Comparison of ENCODE assay signal across 14 cellular contexts in genomic region chr1:172442404-172442803, GRCh38. TPM values are rescaled to one million over a fixed set of nuclear protein-coding genes. Genes with fewer than 3 reads are reported as not detected.
DNase-seq lines count a peak whose midpoint lies in the region; ATAC-seq, FAIRE-seq and TF ChIP-seq lines count a peak whose summit lies in the region.
"Had no signal": no experiment of that assay in that cellular context is flagged by ENCODE, and none has a peak within 500 bp of the region (broad histone marks: within the 10 kb centered on the region; RNA-seq: fewer than 3 reads in every experiment).

No MANE protein-coding gene starts in this region.

- H3K27ac ChIP-seq in CD4-positive, CD25-positive, alpha-beta regulatory T cell (ENCODE audit: insufficient read depth, low read length, poor library complexity, severe bottlenecking) = no peak overlapping the region
- no peak overlapping the region for H3K27ac ChIP-seq in HUES48 (ENCODE audit: low read depth, low read length)
- no peak overlapping the region for H3K27ac ChIP-seq in GM12878 (ENCODE audit: control insufficient read depth, insufficient read depth)
- H3K27ac ChIP-seq in naive thymus-derived CD4-positive, alpha-beta T cell (ENCODE audit: low read depth, low read length) = peak overlapping the region; percentile 83
- H3K27ac ChIP-seq: VCaP had no signal

- intact Hi-C loops in GM12878 (cut with micrococcal nuclease; ENCODE audit: unreplicated experiment) = no loop called here
- intact Hi-C loops in naive thymus-derived CD4-positive, alpha-beta T cell (cut with micrococcal nuclease) = loop anchor here (5.0 to 10.0 kb wide), 5 partner anchors 600 to 1425 kb away; partner anchors contain the start of genes PRRC2C (in 2 of the 2), DNM3 (in 1 of the 2), GAS5 (in 1 of the 2) and KLHL20 (in 1 of the 2)
- intact Hi-C loops in lower leg skin (cut with DNase I; ENCODE audit: low total_unique reads) = loop anchor here (10.0 kb wide), 1 partner anchor 92 kb away; the partner anchor contains the start of gene SUCO

- no peaks in the 10 kb centered on the region for H3K9me3 ChIP-seq in CD4-positive, CD25-positive, alpha-beta regulatory T cell (ENCODE audit: control insufficient read depth in 2 of 2, low read length in 2 of 2)
- H3K9me3 ChIP-seq in HUES48 (ENCODE audit: control insufficient read depth, insufficient read depth, low read length) = no peaks in the 10 kb centered on the region
- no peaks in the 10 kb centered on the region; the same call in 1 of the 3 replicates for H3K9me3 ChIP-seq in GM12878 (replicated peaks; ENCODE audit: control insufficient read depth, insufficient read depth, low read length)
- no peaks in the 10 kb centered on the region for H3K9me3 ChIP-seq in naive thymus-derived CD4-positive, alpha-beta T cell (ENCODE audit: control insufficient read depth in 2 of 3, low read length in 3 of 3)

- FAIRE-seq in GM12878 (lab: Jason Lieb, UNC) = peak; percentile 52
- FAIRE-seq: GM12892 had no signal

- H3K9me3 Mint-ChIP-seq in CD4-positive, CD25-positive, alpha-beta regulatory T cell = peaks cover 0 to 3% (median 2%) of the 10 kb centered on the region in 7 donors
- H3K9me3 Mint-ChIP-seq in naive thymus-derived CD4-positive, alpha-beta T cell = no peaks in the 10 kb centered on the region

- H3K4me2 ChIP-seq in GM12878 (ENCODE audit: control insufficient read depth, insufficient read depth) = peak overlapping the region; percentile 82

- H3K4me3 ChIP-seq in CD4-positive, CD25-positive, alpha-beta regulatory T cell (ENCODE audit: low read depth, low read length) = peak overlapping the region; percentile 89
- H3K4me3 ChIP-seq in HUES48 (ENCODE audit: low read depth, low read length) = peak overlapping the region; percentile 89; the same call in 1 of the 2 replicates
- peak overlapping the region; percentile 94 for H3K4me3 ChIP-seq in GM12878
- peak overlapping the region; percentile 72 for H3K4me3 ChIP-seq in naive thymus-derived CD4-positive, alpha-beta T cell (ENCODE audit: low read length)
- no peak overlapping the region for H3K4me3 ChIP-seq in lower leg skin (ENCODE audit: low read depth, poor library complexity, severe bottlenecking)

- H3K4me1 ChIP-seq in CD4-positive, CD25-positive, alpha-beta regulatory T cell (ENCODE audit: control insufficient read depth, insufficient read depth, low read length, poor library complexity, severe bottlenecking) = peaks cover 24% of the 10 kb centered on the region
- no peaks in the 10 kb centered on the region for H3K4me1 ChIP-seq in HUES48 (ENCODE audit: control insufficient read depth, insufficient read depth, low read length)
- no peaks in the 10 kb centered on the region for H3K4me1 ChIP-seq in GM12878 (ENCODE audit: control insufficient read depth, insufficient read depth, low read length)
- H3K4me1 ChIP-seq in naive thymus-derived CD4-positive, alpha-beta T cell (ENCODE audit: control insufficient read depth in 2 of 2, insufficient read depth in 2 of 2, low read length in 2 of 2) = peaks cover 15 to 25% of the 10 kb centered on the region in 2 donors

- H3K27ac Mint-ChIP-seq in CD4-positive, CD25-positive, alpha-beta regulatory T cell = peak overlapping the region in 2 of 3 donors; percentile 85 to 92
- H3K27ac Mint-ChIP-seq in naive thymus-derived CD4-positive, alpha-beta T cell = peak overlapping the region in 8 of 9 donors; percentile 25 to 97 (median 91)

- H3K9ac ChIP-seq in HUES48 (ENCODE audit: low read depth, low read length) (no peak overlapping the region), GM12878 (ENCODE audit: control insufficient read depth, insufficient read depth, low read length) (no peak overlapping the region)

- no peaks in the 10 kb centered on the region for H4K20me1 ChIP-seq in GM12878 (ENCODE audit: control insufficient read depth, insufficient read depth)

- no peak for TF ChIP-seq EP300 in GM12878 (IDR thresholded peaks at IDR 0.05; ENCODE audit: borderline replicate concordance in 1 of 2, control insufficient read depth in 1 of 2, low read depth in 2 of 2, low read length in 2 of 2)

- H3K4me1 Mint-ChIP-seq in CD4-positive, CD25-positive, alpha-beta regulatory T cell = peaks cover 38 to 65% (median 50%) of the 10 kb centered on the region in 4 donors
- H3K4me1 Mint-ChIP-seq in naive thymus-derived CD4-positive, alpha-beta T cell = peaks cover 27 to 60% (median 51%) of the 10 kb centered on the region in 7 donors

- peaks cover 9% of the 10 kb centered on the region for H3K36me3 ChIP-seq in CD4-positive, CD25-positive, alpha-beta regulatory T cell (ENCODE audit: control insufficient read depth, insufficient read depth, low read length)
- peaks cover 9% of the 10 kb centered on the region for H3K36me3 ChIP-seq in HUES48 (ENCODE audit: control insufficient read depth, insufficient read depth, low read length)
- H3K36me3 ChIP-seq in GM12878 (ENCODE audit: control insufficient read depth in 2 of 2, insufficient read depth in 2 of 2, low read length in 1 of 2) = 0 out of 4 replicates have a peak, but pooled peaks cover 0 to 3% of the 10 kb centered on the region in 2 experiments
- peaks cover 0 to 13% (median 0%) of the 10 kb centered on the region in 3 experiments for H3K36me3 ChIP-seq in naive thymus-derived CD4-positive, alpha-beta T cell (ENCODE audit: control insufficient read depth in 2 of 3, insufficient read depth in 3 of 3, low read length in 3 of 3)

- no peaks in the 10 kb centered on the region for H3K27me3 Mint-ChIP-seq in CD4-positive, CD25-positive, alpha-beta regulatory T cell
- H3K27me3 Mint-ChIP-seq in naive thymus-derived CD4-positive, alpha-beta T cell = no peaks in the 10 kb centered on the region

- SMC1A ChIA-PET in GM12878 (lab: Charles Lee; ENCODE audit: uncharacterized antibody, unreplicated experiment) = interaction anchor here (1.1 to 2.5 kb wide), 8 partner anchors 13 to 440 kb away, joined by 4 to 18 read pairs (median 6); no protein-coding TSS in a partner anchor

- BruUV-seq in GM12878 (replicated peaks; lab: Mats Ljungman, UMichigan) = no TSS peak

- POLR2A ChIA-PET in GM12878 (lab: Charles Lee) = no interaction called here
- POLR2A ChIA-PET in naive thymus-derived CD4-positive, alpha-beta T cell (lab: Charles Lee) = interaction anchor here (1.2 to 6.0 kb wide), 4 partner anchors 10 to 440 kb away, joined by 3 to 85 read pairs (median 14); no protein-coding TSS in a partner anchor

- peaks cover 24% of the 10 kb centered on the region for H3K79me2 ChIP-seq in GM12878 (ENCODE audit: control insufficient read depth, insufficient read depth, low read length)

- in situ Hi-C loops in GM12878 (cut with MboI) = loop anchor here (25.0 kb wide), 1 partner anchor 655 kb away; the partner anchor contains the start of gene METTL13

- WGBS in GM12878 (ENCODE audit: insufficient coverage, insufficient replicate concordance, low lambda C conversion rate, missing lambda C conversion rate) = 97% methylated on average over 6 of the region's 6 CpGs
- WGBS in lower leg skin, 2 donors = 94 to 99% methylated on average over 6 of the region's 6 CpGs

- peaks cover 25% of the 10 kb centered on the region for H3K36me3 Mint-ChIP-seq in CD4-positive, CD25-positive, alpha-beta regulatory T cell
- peaks cover 13 to 36% (median 32%) of the 10 kb centered on the region in 5 donors for H3K36me3 Mint-ChIP-seq in naive thymus-derived CD4-positive, alpha-beta T cell

- no peak for TF ChIP-seq CTCF in GM12878 (IDR thresholded peaks at IDR 0.05 in 2 of 3, conservative IDR thresholded peaks at IDR 0.05 in 1 of 3; ENCODE audit: control insufficient read depth in 2 of 3, extremely low read depth in 1 of 3, insufficient read depth in 1 of 3, low read depth in 3 of 3, low read length in 3 of 3)
- no peak for TF ChIP-seq CTCF in lower leg skin (IDR thresholded peaks at IDR 0.05)

- no peak for ATAC-seq in CD4-positive, CD25-positive, alpha-beta regulatory T cell (ENCODE audit: low read depth in 2 of 2)
- ATAC-seq in GM12878 = no peak
- ATAC-seq in naive thymus-derived CD4-positive, alpha-beta T cell = no peak
- ATAC-seq in HG02642 (IDR thresholded peaks at IDR 0.05; ENCODE audit: poor library complexity, unreplicated experiment) = no peak

- no peak overlapping the region for H2AFZ ChIP-seq in GM12878 (ENCODE audit: control insufficient read depth, low read depth, low read length)

- no peak for DNase-seq in CD4-positive, CD25-positive, alpha-beta regulatory T cell
- DNase-seq in GM12878 (ENCODE audit: low read depth, low spot score) (no peak), lower leg skin (ENCODE audit: low spot score in 2 of 2) (no peak), AG08395 (ENCODE audit: low spot score) (no peak)
- DNase-seq in naive thymus-derived CD4-positive, alpha-beta T cell = no peak
- DNase-seq in NK-92 treated with Interleukin-12 subunit alpha and Interleukin-12 subunit beta, amount 100 ng/mL, for 24 hours (lab: John Stamatoyannopoulos, UW) = no peak
- DNase-seq: glutamatergic neuron; mesendoderm; stimulated activated CD4-positive, alpha-beta T cell treated with anti-CD3 and anti-CD28 coated beads, Interleukin-12 subunit alpha, Interleukin-12 subunit beta, amount 100 ng/mL, for 4 hours; stimulated activated CD8-positive, alpha-beta memory T cell treated with anti-CD3 and anti-CD28 coated beads, Interleukin-4, amount 100 ng/mL, for 48 hours had no signal

- no peaks in the 10 kb centered on the region for H3K27me3 ChIP-seq in CD4-positive, CD25-positive, alpha-beta regulatory T cell (ENCODE audit: control insufficient read depth, insufficient read depth, low read length)
- H3K27me3 ChIP-seq in HUES48 (ENCODE audit: control insufficient read depth, insufficient read depth, low read length) (no peaks in the 10 kb centered on the region), GM12878 (replicated peaks in 1 of 2; ENCODE audit: control insufficient read depth in 2 of 2, insufficient read depth in 2 of 2, low read length in 1 of 2) (no peaks in the 10 kb centered on the region)
- no peaks in the 10 kb centered on the region for H3K27me3 ChIP-seq in naive thymus-derived CD4-positive, alpha-beta T cell (ENCODE audit: control insufficient read depth in 2 of 2, insufficient read depth in 2 of 2, low read length in 2 of 2)

- CTCF ChIA-PET in GM12878 (lab: Yijun Ruan, JAX) = interaction anchor here (0.9 to 7.8 kb wide), 12 partner anchors 8 to 457 kb away, joined by 3 to 91 read pairs (median 5); no protein-coding TSS in a partner anchor
- CTCF ChIA-PET in naive thymus-derived CD4-positive, alpha-beta T cell (lab: Charles Lee) = interaction anchor here (1.0 to 6.9 kb wide), 4 partner anchors 7 to 285 kb away, joined by 3 to 120 read pairs (median 4); no protein-coding TSS in a partner anchor

- RAD21 ChIA-PET in GM12878 (lab: Charles Lee; ENCODE audit: unreplicated experiment) = interaction anchor here (1.0 to 2.3 kb wide), 3 partner anchors 52 to 353 kb away, joined by 3 to 16 read pairs (median 3); no protein-coding TSS in a partner anchor

- peak overlapping the region; percentile 89 to 98 (median 97) for H3K4me3 Mint-ChIP-seq in CD4-positive, CD25-positive, alpha-beta regulatory T cell
- peak overlapping the region; percentile 53 to 97 (median 88) for H3K4me3 Mint-ChIP-seq in naive thymus-derived CD4-positive, alpha-beta T cell

- no peak for TF ChIP-seq POLR2A in GM12878 (IDR thresholded peaks at IDR 0.05; ENCODE audit: low read depth, low read length)
- TF ChIP-seq POLR2A in lower leg skin (IDR thresholded peaks at IDR 0.05) = no peak

- no peak for TF ChIP-seq RAD21 in GM12878 (IDR thresholded peaks at IDR 0.05; ENCODE audit: insufficient read depth, low read depth, low read length)

RNA-seq across cellular contexts. Expression of gene PIGC, which starts 1.5 kb away (rescaled TPM):
- total RNA-seq in CD4-positive, CD25-positive, alpha-beta regulatory T cell = 22.6 TPM
- polyA plus RNA-seq in CD4-positive, CD25-positive, alpha-beta regulatory T cell = 100 to 1,000 TPM; 110 to 132 (median 126) TPM
- 22.5 and 25.7 TPM in 2 replicates for total RNA-seq in GM12878 (2013; cell fraction: nucleolus; rRNA removed)
- total RNA-seq in GM12878 (2014; rRNA removed) = 11.2 and 14.6 TPM in 2 replicates
- 13.7 and 14.6 TPM in 2 replicates for total RNA-seq in GM12878 (2014; rRNA removed; fragmentation: Illumina TruSeq; extraction: Trizol)
- total RNA-seq in GM12878 (2021) = 11.0 and 11.3 TPM in 2 replicates
- 12.4 TPM for polyA plus RNA-seq in GM12878 (2011; ENCODE audit: low read depth)
- 34.7 and 37.3 TPM in 2 replicates for polyA plus RNA-seq in GM12878 (2011; rRNA removed)
- polyA plus RNA-seq in GM12878 (2011; cell fraction: cytosol; rRNA removed) = 32.3 and 36.8 TPM in 2 replicates
- 20.8 and 25.0 TPM in 2 replicates for polyA plus RNA-seq in GM12878 (2011; cell fraction: nucleus; rRNA removed)
- 17.1 and 17.9 TPM in 2 replicates for polyA plus RNA-seq in GM12878 (2012)
- 16.0 and 20.1 TPM in 2 replicates for polyA plus RNA-seq in GM12878 (2014; fragmentation: Illumina TruSeq; extraction: Trizol)
- polyA plus RNA-seq in GM12878 (2014; fragmentation: Nextera tagmentation; extraction: Ambion mirVana) = 10 to 100 TPM; 23.3 to 29.7 TPM
- 12.4 and 12.6 TPM in 2 replicates for polyA plus RNA-seq in GM12878 (2014; rRNA removed)
- polyA plus RNA-seq in GM12878 (2016; fragmentation: Nextera tagmentation; extraction: Ambion mirVana) = 10 to 100 TPM; 26.1 to 26.8 TPM
- 43.6 and 50.8 TPM in 2 replicates for polyA minus RNA-seq in GM12878 (2011; rRNA and poly(A)+ RNA removed)
- polyA minus RNA-seq in GM12878 (2011; cell fraction: cytosol; rRNA and poly(A)+ RNA removed) = 11.2 and 12.1 TPM in 2 replicates
- polyA minus RNA-seq in GM12878 (2011; cell fraction: nucleus; rRNA and poly(A)+ RNA removed) = 20.8 and 26.7 TPM in 2 replicates
- 10 to 100 TPM; 21.1 to 57.4 (median 25.1) TPM for total RNA-seq in naive thymus-derived CD4-positive, alpha-beta T cell
- 100 to 1,000 TPM; 122 to 142 TPM for polyA plus RNA-seq in naive thymus-derived CD4-positive, alpha-beta T cell
- total RNA-seq in lower leg skin = 10 to 100 TPM; 26.2 to 60.3 (median 48.4) TPM

RNA-seq across cellular contexts. Expression of gene C1orf105, which starts 21.9 kb away (rescaled TPM):
- not detected for total RNA-seq in CD4-positive, CD25-positive, alpha-beta regulatory T cell
- not detected for polyA plus RNA-seq in CD4-positive, CD25-positive, alpha-beta regulatory T cell
- total RNA-seq in GM12878 (2013; cell fraction: nucleolus; rRNA removed) = not detected in 2 replicates
- total RNA-seq in GM12878 (2014; rRNA removed) = not detected in 2 replicates
- total RNA-seq in GM12878 (2014; rRNA removed; fragmentation: Illumina TruSeq; extraction: Trizol) = not detected in 2 replicates
- total RNA-seq in GM12878 (2021) = not detected in 2 replicates
- polyA plus RNA-seq in GM12878 (2011; ENCODE audit: low read depth) = not detected
- not detected in 2 replicates for polyA plus RNA-seq in GM12878 (2011; rRNA removed)
- not detected in 2 replicates for polyA plus RNA-seq in GM12878 (2011; cell fraction: cytosol; rRNA removed)
- polyA plus RNA-seq in GM12878 (2011; cell fraction: nucleus; rRNA removed) = not detected in 2 replicates
- not detected in 2 replicates for polyA plus RNA-seq in GM12878 (2012)
- not detected in 2 replicates for polyA plus RNA-seq in GM12878 (2014; fragmentation: Illumina TruSeq; extraction: Trizol)
- not detected for polyA plus RNA-seq in GM12878 (2014; fragmentation: Nextera tagmentation; extraction: Ambion mirVana)
- polyA plus RNA-seq in GM12878 (2014; rRNA removed) = not detected in 2 replicates
- polyA plus RNA-seq in GM12878 (2016; fragmentation: Nextera tagmentation; extraction: Ambion mirVana) = not detected
- not detected in 2 replicates for polyA minus RNA-seq in GM12878 (2011; rRNA and poly(A)+ RNA removed)
- polyA minus RNA-seq in GM12878 (2011; cell fraction: cytosol; rRNA and poly(A)+ RNA removed) = not detected in 2 replicates
- not detected in 2 replicates for polyA minus RNA-seq in GM12878 (2011; cell fraction: nucleus; rRNA and poly(A)+ RNA removed)
- under 1 TPM in 1 of 5 experiments, not detected in 4; 0.86 TPM for total RNA-seq in naive thymus-derived CD4-positive, alpha-beta T cell
- not detected for polyA plus RNA-seq in naive thymus-derived CD4-positive, alpha-beta T cell
- total RNA-seq in lower leg skin = 1 to 10 TPM in 3 of 4 donors, not detected in 1; 2.1 to 4.6 (median 3.0) TPM
